22 cellular contexts compared by ENCODE assay signal in genomic region chr12:101089271-101089670, GRCh38.
DNase-seq lines count a peak whose midpoint lies in the region; ATAC-seq and TF ChIP-seq lines count a peak whose summit lies in the region.
"Had no signal": no experiment of that assay in that cellular context is flagged by ENCODE, and none has a peak within 500 bp of the region (broad histone marks: within the 10 kb centered on the region; RNA-seq: fewer than 3 reads in every experiment).

No MANE protein-coding gene starts in this region.

- H3K4me2 ChIP-seq in GM23338 (no peak overlapping the region), mesendoderm (ENCODE audit: low read length) (no peak overlapping the region)
- H3K4me2 ChIP-seq: A549, BLaER1 had no signal

- TF ChIP-seq CTCF in GM23338 (conservative IDR thresholded peaks at IDR 0.05; ENCODE audit: low read depth in 2 of 2): no peak
- TF ChIP-seq CTCF in endodermal cell (conservative IDR thresholded peaks at IDR 0.05): no peak

- H3K18ac ChIP-seq in mesendoderm (ENCODE audit: low read length): no peak overlapping the region

- H3K56ac ChIP-seq in mesendoderm (ENCODE audit: low read length): no peak overlapping the region

- H3K27me3 ChIP-seq in GM23338 (ENCODE audit: insufficient read depth) (no peaks in the 10 kb centered on the region), endodermal cell (ENCODE audit: control insufficient read depth, insufficient read depth, low read length, poor library complexity, severe bottlenecking) (no peaks in the 10 kb centered on the region), mesendoderm (ENCODE audit: insufficient read depth, low read length, poor library complexity) (no peaks in the 10 kb centered on the region)
- H3K27me3 ChIP-seq: BLaER1 had no signal

- no peaks in the 10 kb centered on the region for H3K9me3 ChIP-seq in endodermal cell (ENCODE audit: control insufficient read depth, low read length)
- H3K9me3 ChIP-seq: A549, BLaER1 had no signal

- H3K36me3 ChIP-seq in GM23338 (ENCODE audit: insufficient read depth) (no peaks in the 10 kb centered on the region), endodermal cell (ENCODE audit: control insufficient read depth, insufficient read depth, low read length) (no peaks in the 10 kb centered on the region), mesendoderm (ENCODE audit: control insufficient read depth, insufficient read depth, low read length) (no peaks in the 10 kb centered on the region)
- H3K36me3 ChIP-seq: BLaER1 had no signal

- H3K27ac ChIP-seq in GM23338 (ENCODE audit: low read depth) (no peak overlapping the region), endodermal cell (ENCODE audit: low read depth, low read length) (no peak overlapping the region), mesendoderm (ENCODE audit: low read depth, low read length) (no peak overlapping the region)
- H3K27ac ChIP-seq: 22Rv1, A549, BLaER1 had no signal

- no peak for ATAC-seq in GM23338
- ATAC-seq in GM18868 (IDR thresholded peaks at IDR 0.05; ENCODE audit: unreplicated experiment): no peak
- ATAC-seq: A549 had no signal

- H4K20me1 ChIP-seq in GM23338 (replicated peaks; ENCODE audit: insufficient read depth): no peaks in the 10 kb centered on the region
- H4K20me1 ChIP-seq: BLaER1 had no signal

- H3K9ac ChIP-seq in endodermal cell (ENCODE audit: extremely low read depth, low read length, poor library complexity, severe bottlenecking) (no peak overlapping the region), mesendoderm (ENCODE audit: low read length) (no peak overlapping the region)
- H3K9ac ChIP-seq: BLaER1 had no signal

- no peak overlapping the region for H4K5ac ChIP-seq in mesendoderm (ENCODE audit: low read length)

- H3K9me2 ChIP-seq in GM23338 (ENCODE audit: insufficient read depth): no peaks in the 10 kb centered on the region

- H2AFZ ChIP-seq in GM23338: no peak overlapping the region

- H3K79me2 ChIP-seq in GM23338 (replicated peaks; ENCODE audit: insufficient read depth) (no peaks in the 10 kb centered on the region), mesendoderm (ENCODE audit: control insufficient read depth, insufficient read depth, low read length) (no peaks in the 10 kb centered on the region)

- no peaks in the 10 kb centered on the region for H3K79me1 ChIP-seq in mesendoderm (ENCODE audit: low read length)

- H3K27me3 Mint-ChIP-seq in GM23338 (ENCODE audit: insufficient read depth, low read depth, poor library complexity): no peaks in the 10 kb centered on the region
- no peaks in the 10 kb centered on the region for H3K27me3 Mint-ChIP-seq in endodermal cell (ENCODE audit: insufficient read depth)
- H3K27me3 Mint-ChIP-seq: CD4-positive, alpha-beta memory T cell had no signal

- H3K9me3 Mint-ChIP-seq in GM23338 (no peaks in the 10 kb centered on the region), endodermal cell (peaks cover 4% of the 10 kb centered on the region)

- H3K4ac ChIP-seq in mesendoderm (ENCODE audit: low read depth, low read length): no peak overlapping the region

- DNase-seq in GM23338 (ENCODE audit: low spot score) (peak; percentile 36), endodermal cell (peak; percentile 73), mesendoderm (peak; percentile 82), hippocampal formation (lab: John Stamatoyannopoulos, UW) (no peak)
- DNase-seq: AML-193; C1 segment of cervical spinal cord; CD4-positive, alpha-beta memory T cell; CD4-positive, CD25-positive, alpha-beta regulatory T cell; CD8-positive, alpha-beta memory T cell; COR-L47; DMS 273 treated with DMSO at 0.1 percent for 48 hours; DMS153; DMS79; DND-41; EL; GDM1 had no signal

- no peak overlapping the region for H2AK5ac ChIP-seq in mesendoderm (ENCODE audit: low read length)

- H3K4me1 Mint-ChIP-seq in GM23338: peaks cover 20% of the 10 kb centered on the region
- H3K4me1 Mint-ChIP-seq in endodermal cell: peaks cover 6% of the 10 kb centered on the region
- H3K4me1 Mint-ChIP-seq: B cell, CD14-positive monocyte had no signal

- peaks cover 4% of the 10 kb centered on the region; the same call in 1 of the 2 replicates for H3K4me1 ChIP-seq in GM23338 (ENCODE audit: insufficient read depth)
- H3K4me1 ChIP-seq in endodermal cell (ENCODE audit: control insufficient read depth, insufficient read depth, low read length): no peaks in the 10 kb centered on the region
- peaks cover 5% of the 10 kb centered on the region for H3K4me1 ChIP-seq in mesendoderm (ENCODE audit: control insufficient read depth, low read depth, low read length)
- H3K4me1 ChIP-seq: A549, BLaER1 had no signal

- H3K36me3 Mint-ChIP-seq in GM23338 (ENCODE audit: low read depth) (no peaks in the 10 kb centered on the region), endodermal cell (ENCODE audit: low read depth) (no peaks in the 10 kb centered on the region)
- H3K36me3 Mint-ChIP-seq: CD14-positive monocyte; CD4-positive, alpha-beta memory T cell; CD4-positive, CD25-positive, alpha-beta regulatory T cell; CD8-positive, alpha-beta memory T cell had no signal

- H2BK5ac ChIP-seq in mesendoderm (ENCODE audit: low read length): no peak overlapping the region

- whole genome bisulfite sequencing in endodermal cell (ENCODE audit: insufficient coverage in 1 of 2, insufficient read length in 1 of 2), 2 experiments: 77% methylated on average over 2 of the region's 3 CpGs; no CpG with 5 or more reads in 1 of the 2 experiments
- WGBS in mesendoderm (ENCODE audit: extremely low coverage, insufficient coverage, low lambda C conversion rate): no CpG with 5 or more reads among the region's 3 CpGs

- no peak overlapping the region for H3K23ac ChIP-seq in mesendoderm (ENCODE audit: low read length)

- no peak overlapping the region for H4K8ac ChIP-seq in mesendoderm (ENCODE audit: low read depth, low read length)

- no peaks in the 10 kb centered on the region for H3F3A ChIP-seq in GM23338 (replicated peaks; ENCODE audit: low read depth)

- H3K4me3 ChIP-seq in GM23338 (no peak overlapping the region), endodermal cell (ENCODE audit: low read length) (no peak overlapping the region), mesendoderm (ENCODE audit: low read length) (no peak overlapping the region)
- H3K4me3 ChIP-seq: A549, BLaER1 had no signal

- H2BK15ac ChIP-seq in mesendoderm (replicated peaks; ENCODE audit: low read depth): no peak overlapping the region

- H3K4me3 Mint-ChIP-seq in GM23338 (no peak overlapping the region), endodermal cell (no peak overlapping the region)
- H3K4me3 Mint-ChIP-seq: B cell; CD14-positive monocyte; CD4-positive, alpha-beta memory T cell; CD4-positive, CD25-positive, alpha-beta regulatory T cell; CD8-positive, alpha-beta memory T cell had no signal

- H3K27ac Mint-ChIP-seq in GM23338: no peak overlapping the region
- H3K27ac Mint-ChIP-seq in endodermal cell: peak overlapping the region; percentile 30
- H3K27ac Mint-ChIP-seq: B cell; CD14-positive monocyte; CD4-positive, alpha-beta memory T cell; CD4-positive, CD25-positive, alpha-beta regulatory T cell; CD8-positive, alpha-beta memory T cell had no signal

- no peak overlapping the region for H2BK120ac ChIP-seq in mesendoderm (ENCODE audit: low read depth, low read length)

TF ChIP-seq in GM23338, 12 proteins besides CTCF, POLR2A, EP300 and RAD21:
- no peak for TF ChIP-seq EZH2phosphoT487 (IDR thresholded peaks at IDR 0.05; ENCODE audit: unreplicated experiment)

Comparison
In these comparisons a context has a peak if more than half of its experiments do, and no peak if none do; other contexts are left out.
1. DNase-seq: peak in GM23338 (single experiment), endodermal cell (single experiment) and mesendoderm (single experiment); none in hippocampal formation (0 of 2).